ENCODE assay signal across 1 cellular context in the genomic region with DNA sequence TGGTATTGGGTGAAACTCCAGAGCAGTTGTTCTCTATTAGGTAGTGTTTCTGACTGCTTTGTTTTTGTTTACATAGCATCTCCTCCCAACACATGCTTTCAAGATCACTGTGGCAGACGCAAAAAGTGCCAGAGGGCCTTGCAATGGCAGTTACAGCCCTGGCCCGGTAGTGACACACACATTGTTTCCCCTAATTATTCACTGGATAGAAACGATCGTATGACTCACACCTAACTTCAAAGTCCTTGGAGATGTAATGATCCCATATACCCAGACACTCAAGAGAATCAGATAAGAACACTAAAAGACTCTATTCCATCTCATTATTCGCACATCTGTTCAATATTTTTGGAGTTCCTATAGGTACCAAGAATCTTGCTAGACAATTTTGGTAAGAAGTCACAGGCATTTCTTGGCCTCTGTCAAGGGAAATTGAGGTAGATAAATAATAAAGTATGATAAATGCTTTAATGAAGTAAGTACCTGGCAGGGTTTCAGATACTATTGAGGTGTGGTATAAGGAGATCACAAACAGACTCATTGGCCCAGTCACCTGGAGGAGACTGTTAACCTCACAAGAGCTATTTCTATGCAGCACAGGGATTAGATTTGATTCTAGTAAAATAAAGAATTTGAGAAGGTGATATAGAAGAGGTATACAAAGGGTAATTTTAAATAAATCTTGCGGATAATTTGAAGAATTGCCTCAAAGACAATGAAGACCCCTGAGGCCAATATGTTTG.
TF ChIP-seq lines count a peak whose summit lies in the region.

No MANE protein-coding gene starts in this region.

TF ChIP-seq in GM23338, 12 proteins besides CTCF, POLR2A, EP300 and RAD21 (continued from another document):
- TF ChIP-seq, protein P1, sequence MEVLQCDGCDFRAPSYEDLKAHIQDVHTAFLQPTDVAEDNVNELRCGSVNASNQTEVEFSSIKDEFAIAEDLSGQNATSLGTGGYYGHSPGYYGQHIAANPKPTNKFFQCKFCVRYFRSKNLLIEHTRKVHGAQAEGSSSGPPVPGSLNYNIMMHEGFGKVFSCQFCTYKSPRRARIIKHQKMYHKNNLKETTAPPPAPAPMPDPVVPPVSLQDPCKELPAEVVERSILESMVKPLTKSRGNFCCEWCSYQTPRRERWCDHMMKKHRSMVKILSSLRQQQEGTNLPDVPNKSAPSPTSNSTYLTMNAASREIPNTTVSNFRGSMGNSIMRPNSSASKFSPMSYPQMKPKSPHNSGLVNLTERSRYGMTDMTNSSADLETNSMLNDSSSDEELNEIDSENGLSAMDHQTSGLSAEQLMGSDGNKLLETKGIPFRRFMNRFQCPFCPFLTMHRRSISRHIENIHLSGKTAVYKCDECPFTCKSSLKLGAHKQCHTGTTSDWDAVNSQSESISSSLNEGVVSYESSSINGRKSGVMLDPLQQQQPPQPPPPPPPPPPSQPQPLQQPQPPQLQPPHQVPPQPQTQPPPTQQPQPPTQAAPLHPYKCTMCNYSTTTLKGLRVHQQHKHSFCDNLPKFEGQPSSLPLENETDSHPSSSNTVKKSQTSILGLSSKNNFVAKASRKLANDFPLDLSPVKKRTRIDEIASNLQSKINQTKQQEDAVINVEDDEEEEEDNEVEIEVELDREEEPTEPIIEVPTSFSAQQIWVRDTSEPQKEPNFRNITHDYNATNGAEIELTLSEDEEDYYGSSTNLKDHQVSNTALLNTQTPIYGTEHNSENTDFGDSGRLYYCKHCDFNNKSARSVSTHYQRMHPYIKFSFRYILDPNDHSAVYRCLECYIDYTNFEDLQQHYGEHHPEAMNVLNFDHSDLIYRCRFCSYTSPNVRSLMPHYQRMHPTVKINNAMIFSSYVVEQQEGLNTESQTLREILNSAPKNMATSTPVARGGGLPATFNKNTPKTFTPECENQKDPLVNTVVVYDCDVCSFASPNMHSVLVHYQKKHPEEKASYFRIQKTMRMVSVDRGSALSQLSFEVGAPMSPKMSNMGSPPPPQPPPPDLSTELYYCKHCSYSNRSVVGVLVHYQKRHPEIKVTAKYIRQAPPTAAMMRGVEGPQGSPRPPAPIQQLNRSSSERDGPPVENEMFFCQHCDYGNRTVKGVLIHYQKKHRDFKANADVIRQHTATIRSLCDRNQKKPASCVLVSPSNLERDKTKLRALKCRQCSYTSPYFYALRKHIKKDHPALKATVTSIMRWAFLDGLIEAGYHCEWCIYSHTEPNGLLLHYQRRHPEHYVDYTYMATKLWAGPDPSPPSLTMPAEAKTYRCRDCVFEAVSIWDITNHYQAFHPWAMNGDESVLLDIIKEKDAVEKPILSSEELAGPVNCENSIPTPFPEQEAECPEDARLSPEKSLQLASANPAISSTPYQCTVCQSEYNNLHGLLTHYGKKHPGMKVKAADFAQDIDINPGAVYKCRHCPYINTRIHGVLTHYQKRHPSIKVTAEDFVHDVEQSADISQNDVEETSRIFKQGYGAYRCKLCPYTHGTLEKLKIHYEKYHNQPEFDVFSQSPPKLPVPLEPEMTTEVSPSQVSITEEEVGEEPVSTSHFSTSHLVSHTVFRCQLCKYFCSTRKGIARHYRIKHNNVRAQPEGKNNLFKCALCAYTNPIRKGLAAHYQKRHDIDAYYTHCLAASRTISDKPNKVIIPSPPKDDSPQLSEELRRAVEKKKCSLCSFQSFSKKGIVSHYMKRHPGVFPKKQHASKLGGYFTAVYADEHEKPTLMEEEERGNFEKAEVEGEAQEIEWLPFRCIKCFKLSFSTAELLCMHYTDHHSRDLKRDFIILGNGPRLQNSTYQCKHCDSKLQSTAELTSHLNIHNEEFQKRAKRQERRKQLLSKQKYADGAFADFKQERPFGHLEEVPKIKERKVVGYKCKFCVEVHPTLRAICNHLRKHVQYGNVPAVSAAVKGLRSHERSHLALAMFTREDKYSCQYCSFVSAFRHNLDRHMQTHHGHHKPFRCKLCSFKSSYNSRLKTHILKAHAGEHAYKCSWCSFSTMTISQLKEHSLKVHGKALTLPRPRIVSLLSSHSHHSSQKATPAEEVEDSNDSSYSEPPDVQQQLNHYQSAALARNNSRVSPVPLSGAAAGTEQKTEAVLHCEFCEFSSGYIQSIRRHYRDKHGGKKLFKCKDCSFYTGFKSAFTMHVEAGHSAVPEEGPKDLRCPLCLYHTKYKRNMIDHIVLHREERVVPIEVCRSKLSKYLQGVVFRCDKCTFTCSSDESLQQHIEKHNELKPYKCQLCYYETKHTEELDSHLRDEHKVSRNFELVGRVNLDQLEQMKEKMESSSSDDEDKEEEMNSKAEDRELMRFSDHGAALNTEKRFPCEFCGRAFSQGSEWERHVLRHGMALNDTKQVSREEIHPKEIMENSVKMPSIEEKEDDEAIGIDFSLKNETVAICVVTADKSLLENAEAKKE (CRISPR knock-in tag; IDR thresholded peaks at IDR 0.05): no peak
- TF ChIP-seq EZH2phosphoT487 (IDR thresholded peaks at IDR 0.05; ENCODE audit: unreplicated experiment) (no peak), STAT1 (IDR thresholded peaks at IDR 0.05; ENCODE audit: unreplicated experiment) (no peak), POLR2AphosphoS5 (IDR thresholded peaks at IDR 0.05; ENCODE audit: low read depth) (no peak), NANOG (IDR thresholded peaks at IDR 0.05; ENCODE audit: borderline replicate concordance) (no peak), ZNF331 (CRISPR knock-in tag; IDR thresholded peaks at IDR 0.05; ENCODE audit: low read depth) (no peak), JUNB (IDR thresholded peaks at IDR 0.05; ENCODE audit: unreplicated experiment) (no peak), ZNF114 (CRISPR knock-in tag; IDR thresholded peaks at IDR 0.05) (no peak)
- TF ChIP-seq, protein P2, sequence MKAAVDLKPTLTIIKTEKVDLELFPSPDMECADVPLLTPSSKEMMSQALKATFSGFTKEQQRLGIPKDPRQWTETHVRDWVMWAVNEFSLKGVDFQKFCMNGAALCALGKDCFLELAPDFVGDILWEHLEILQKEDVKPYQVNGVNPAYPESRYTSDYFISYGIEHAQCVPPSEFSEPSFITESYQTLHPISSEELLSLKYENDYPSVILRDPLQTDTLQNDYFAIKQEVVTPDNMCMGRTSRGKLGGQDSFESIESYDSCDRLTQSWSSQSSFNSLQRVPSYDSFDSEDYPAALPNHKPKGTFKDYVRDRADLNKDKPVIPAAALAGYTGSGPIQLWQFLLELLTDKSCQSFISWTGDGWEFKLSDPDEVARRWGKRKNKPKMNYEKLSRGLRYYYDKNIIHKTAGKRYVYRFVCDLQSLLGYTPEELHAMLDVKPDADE (IDR thresholded peaks at IDR 0.05): no peak
- TF ChIP-seq, protein P3, sequence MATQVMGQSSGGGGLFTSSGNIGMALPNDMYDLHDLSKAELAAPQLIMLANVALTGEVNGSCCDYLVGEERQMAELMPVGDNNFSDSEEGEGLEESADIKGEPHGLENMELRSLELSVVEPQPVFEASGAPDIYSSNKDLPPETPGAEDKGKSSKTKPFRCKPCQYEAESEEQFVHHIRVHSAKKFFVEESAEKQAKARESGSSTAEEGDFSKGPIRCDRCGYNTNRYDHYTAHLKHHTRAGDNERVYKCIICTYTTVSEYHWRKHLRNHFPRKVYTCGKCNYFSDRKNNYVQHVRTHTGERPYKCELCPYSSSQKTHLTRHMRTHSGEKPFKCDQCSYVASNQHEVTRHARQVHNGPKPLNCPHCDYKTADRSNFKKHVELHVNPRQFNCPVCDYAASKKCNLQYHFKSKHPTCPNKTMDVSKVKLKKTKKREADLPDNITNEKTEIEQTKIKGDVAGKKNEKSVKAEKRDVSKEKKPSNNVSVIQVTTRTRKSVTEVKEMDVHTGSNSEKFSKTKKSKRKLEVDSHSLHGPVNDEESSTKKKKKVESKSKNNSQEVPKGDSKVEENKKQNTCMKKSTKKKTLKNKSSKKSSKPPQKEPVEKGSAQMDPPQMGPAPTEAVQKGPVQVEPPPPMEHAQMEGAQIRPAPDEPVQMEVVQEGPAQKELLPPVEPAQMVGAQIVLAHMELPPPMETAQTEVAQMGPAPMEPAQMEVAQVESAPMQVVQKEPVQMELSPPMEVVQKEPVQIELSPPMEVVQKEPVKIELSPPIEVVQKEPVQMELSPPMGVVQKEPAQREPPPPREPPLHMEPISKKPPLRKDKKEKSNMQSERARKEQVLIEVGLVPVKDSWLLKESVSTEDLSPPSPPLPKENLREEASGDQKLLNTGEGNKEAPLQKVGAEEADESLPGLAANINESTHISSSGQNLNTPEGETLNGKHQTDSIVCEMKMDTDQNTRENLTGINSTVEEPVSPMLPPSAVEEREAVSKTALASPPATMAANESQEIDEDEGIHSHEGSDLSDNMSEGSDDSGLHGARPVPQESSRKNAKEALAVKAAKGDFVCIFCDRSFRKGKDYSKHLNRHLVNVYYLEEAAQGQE (IDR thresholded peaks at IDR 0.05; ENCODE audit: unreplicated experiment): no peak
